In genomic region chr18:4026542-4026941, GRCh38 we compare ENCODE assay signal across 39 cellular contexts.
"Had no signal": no experiment of that assay in that cellular context is flagged by ENCODE, and none has a peak within 500 bp of the region (broad histone marks: within the 10 kb centered on the region; RNA-seq: fewer than 3 reads in every experiment).

No MANE protein-coding gene starts in this region.

- ATAC-seq: activated naive CD4-positive, alpha-beta T cell treated with anti-CD3 and anti-CD28 coated beads, Interleukin-2, amount 50 U/mL, for 72 hours; activated naive CD8-positive, alpha-beta T cell treated with anti-CD3 and anti-CD28 coated beads, Interleukin-2, amount 50 U/mL, for 24 hours; activated T-cell treated with anti-CD3 and anti-CD28 coated beads, Interleukin-2, amount 50 U/mL, for 4 hours; activated T-cell treated with anti-CD3 and anti-CD28 coated beads, Interleukin-2, amount 50 U/mL, for 72 hours; activated T-helper 17 cell treated with anti-CD3 and anti-CD28 coated beads, Interleukin-2, amount 50 U/mL, for 72 hours; body of pancreas had no signal

- H3K27ac ChIP-seq: adrenal gland, ascending aorta, body of pancreas, brain microvascular endothelial cell, breast epithelium, cardiac muscle cell, colonic mucosa had no signal

- H3K27me3 ChIP-seq: adrenal gland, ascending aorta, body of pancreas, brain microvascular endothelial cell, breast epithelium, cardiac muscle cell, colonic mucosa had no signal

- H3K4me3 ChIP-seq: adrenal gland, ascending aorta, body of pancreas, breast epithelium, cardiac muscle cell, colonic mucosa had no signal

- H3K4me1 ChIP-seq: adrenal gland, ascending aorta, body of pancreas, breast epithelium, colonic mucosa had no signal

- FAIRE-seq: astrocyte, bronchial epithelial cell, colon had no signal

- H3K9me3 Mint-ChIP-seq: activated naive CD4-positive, alpha-beta T cell treated with anti-CD3 and anti-CD28 coated beads for 36 hours; activated naive CD8-positive, alpha-beta T cell treated with anti-CD3 and anti-CD28 coated beads for 36 hours; activated naive CD8-positive, alpha-beta T cell treated with anti-CD3 and anti-CD28 coated beads, Interleukin-2, amount 10 ng/mL, durations not matched to agents 7 days and 5 days; activated T-cell treated with anti-CD3 and anti-CD28 coated beads, Interleukin-2, amount 50 U/mL, for 4 hours; activated T-helper 1 cell treated with anti-CD3 and anti-CD28 coated beads, Interleukin-12 subunit alpha, Interleukin-12 subunit beta, Interleukin-2, Interleukin-4 antibody, amounts not matched to agents 30 ng/mL and 10 ng/mL and 1 ng/mL, durations not matched to agents 14 hours and 24 hours and 36 hours; activated T-helper 17 cell treated with anti-CD3 and anti-CD28 coated beads, Interleukin-2, amount 50 U/mL, for 72 hours; activated T-helper 2 cell treated with anti-CD3 and anti-CD28 coated beads, Interferon-gamma antibody, Interleukin-2, Interleukin-4, amounts not matched to agents 10 μg/mL and 5 μg/mL and 100 μg/mL, durations not matched to agents 14 hours and 24 hours and 36 hours; central memory CD8-positive, alpha-beta T cell had no signal

- H3K9me3 ChIP-seq: adrenal gland, ascending aorta, body of pancreas, colonic mucosa had no signal

- H3K36me3 Mint-ChIP-seq: activated naive CD4-positive, alpha-beta T cell treated with anti-CD3 and anti-CD28 coated beads, Interleukin-2, amount 10 ng/mL, durations not matched to agents 7 days and 5 days; activated naive CD4-positive, alpha-beta T cell treated with anti-CD3 and anti-CD28 coated beads, Interleukin-2, amount 50 U/mL, for 24 hours; activated naive CD4-positive, alpha-beta T cell treated with anti-CD3 and anti-CD28 coated beads, Interleukin-2, amount 50 U/mL, for 72 hours; activated naive CD8-positive, alpha-beta T cell; activated naive CD8-positive, alpha-beta T cell treated with anti-CD3 and anti-CD28 coated beads for 36 hours; activated naive CD8-positive, alpha-beta T cell treated with anti-CD3 and anti-CD28 coated beads, Interleukin-2, amount 10 ng/mL, durations not matched to agents 7 days and 5 days had no signal

- DNase-seq: activated effector memory CD4-positive, alpha-beta T cell treated with anti-CD3 and anti-CD28 coated beads, Interleukin-2, amount 50 U/mL, for 16 hours; activated effector memory CD4-positive, alpha-beta T cell treated with Interleukin-2 at 50 U/mL for 16 hours; activated gamma-delta T cell treated with Interleukin-2 at 50 U/mL for 16 hours; activated naive CD4-positive, alpha-beta T cell; activated naive CD4-positive, alpha-beta T cell treated with anti-CD3 and anti-CD28 coated beads for 36 hours; activated naive CD4-positive, alpha-beta T cell treated with anti-CD3 and anti-CD28 coated beads, Interleukin-2, amount 10 ng/mL, durations not matched to agents 7 days and 5 days; activated naive CD4-positive, alpha-beta T cell treated with anti-CD3 and anti-CD28 coated beads, Interleukin-2, amount 50 U/mL, for 16 hours; activated naive CD4-positive, alpha-beta T cell treated with Interleukin-2 at 50 U/mL for 16 hours; activated naive CD8-positive, alpha-beta T cell treated with anti-CD3 and anti-CD28 coated beads for 36 hours; activated naive CD8-positive, alpha-beta T cell treated with anti-CD3 and anti-CD28 coated beads, Interleukin-2, amount 10 ng/mL, durations not matched to agents 7 days and 5 days; activated naive CD8-positive, alpha-beta T cell treated with anti-CD3 and anti-CD28 coated beads, Interleukin-2, amount 50 U/mL, for 24 hours; activated T-cell treated with anti-CD3 and anti-CD28 coated beads, Interleukin-2, amount 50 U/mL, for 4 hours; activated T-cell treated with anti-CD3 and anti-CD28 coated beads, Interleukin-2, amount 50 U/mL, for 48 hours; activated T-cell treated with anti-CD3 and anti-CD28 coated beads, Interleukin-2, amount 50 U/mL, for 72 hours; adrenal gland; amniotic stem cell; amygdala; anterior cingulate cortex; aorta; body of pancreas; brain microvascular endothelial cell; caudate nucleus; central memory CD4-positive, alpha-beta T cell; cerebellar nuclear complex; colonic mucosa had no signal

- H3K27me3 Mint-ChIP-seq: activated naive CD4-positive, alpha-beta T cell treated with anti-CD3 and anti-CD28 coated beads, Interleukin-2, amount 10 ng/mL, durations not matched to agents 7 days and 5 days; central memory CD8-positive, alpha-beta T cell had no signal

- H3K27ac Mint-ChIP-seq: activated naive CD4-positive, alpha-beta T cell treated with anti-CD3 and anti-CD28 coated beads for 36 hours; activated naive CD4-positive, alpha-beta T cell treated with anti-CD3 and anti-CD28 coated beads, Interleukin-2, amount 10 ng/mL, durations not matched to agents 7 days and 5 days; activated naive CD4-positive, alpha-beta T cell treated with anti-CD3 and anti-CD28 coated beads, Interleukin-2, amount 50 U/mL, for 24 hours; activated naive CD4-positive, alpha-beta T cell treated with anti-CD3 and anti-CD28 coated beads, Interleukin-2, amount 50 U/mL, for 72 hours; activated naive CD8-positive, alpha-beta T cell; activated naive CD8-positive, alpha-beta T cell treated with anti-CD3 and anti-CD28 coated beads for 36 hours; activated naive CD8-positive, alpha-beta T cell treated with anti-CD3 and anti-CD28 coated beads, Interleukin-2, amount 10 ng/mL, durations not matched to agents 7 days and 5 days; activated naive CD8-positive, alpha-beta T cell treated with anti-CD3 and anti-CD28 coated beads, Interleukin-2, amount 50 U/mL, for 24 hours; activated T-cell treated with anti-CD3 and anti-CD28 coated beads, Interleukin-2, amount 50 U/mL, for 72 hours; activated T-helper 1 cell treated with anti-CD3 and anti-CD28 coated beads, Interleukin-12 subunit alpha, Interleukin-12 subunit beta, Interleukin-2, Interleukin-4 antibody, amounts not matched to agents 30 ng/mL and 10 ng/mL and 1 ng/mL, durations not matched to agents 14 hours and 24 hours and 36 hours; activated T-helper 17 cell treated with anti-CD3 and anti-CD28 coated beads, Interleukin-2, amount 50 U/mL, for 72 hours; activated T-helper 2 cell treated with anti-CD3 and anti-CD28 coated beads, Interferon-gamma antibody, Interleukin-2, Interleukin-4, amounts not matched to agents 10 μg/mL and 5 μg/mL and 100 μg/mL, durations not matched to agents 14 hours and 24 hours and 36 hours; brain had no signal

- H3K36me3 ChIP-seq: adrenal gland, ascending aorta, brain microvascular endothelial cell, breast epithelium, cardiac muscle cell, colonic mucosa had no signal

- H3K4me3 Mint-ChIP-seq: activated naive CD4-positive, alpha-beta T cell treated with anti-CD3 and anti-CD28 coated beads for 36 hours; activated naive CD4-positive, alpha-beta T cell treated with anti-CD3 and anti-CD28 coated beads, Interleukin-2, amount 10 ng/mL, durations not matched to agents 7 days and 5 days; activated naive CD4-positive, alpha-beta T cell treated with anti-CD3 and anti-CD28 coated beads, Interleukin-2, amount 50 U/mL, for 24 hours; activated naive CD8-positive, alpha-beta T cell; activated naive CD8-positive, alpha-beta T cell treated with anti-CD3 and anti-CD28 coated beads for 36 hours; activated naive CD8-positive, alpha-beta T cell treated with anti-CD3 and anti-CD28 coated beads, Interleukin-2, amount 10 ng/mL, durations not matched to agents 7 days and 5 days; activated naive CD8-positive, alpha-beta T cell treated with anti-CD3 and anti-CD28 coated beads, Interleukin-2, amount 50 U/mL, for 24 hours; activated T-cell treated with anti-CD3 and anti-CD28 coated beads, Interleukin-2, amount 50 U/mL, for 4 hours; activated T-cell treated with anti-CD3 and anti-CD28 coated beads, Interleukin-2, amount 50 U/mL, for 72 hours; activated T-helper 1 cell treated with anti-CD3 and anti-CD28 coated beads, Interleukin-12 subunit alpha, Interleukin-12 subunit beta, Interleukin-2, Interleukin-4 antibody, amounts not matched to agents 30 ng/mL and 10 ng/mL and 1 ng/mL, durations not matched to agents 14 hours and 24 hours and 36 hours; activated T-helper 17 cell treated with anti-CD3 and anti-CD28 coated beads, Interleukin-2, amount 50 U/mL, for 72 hours; brain; central memory CD8-positive, alpha-beta T cell had no signal

- H3K4me1 Mint-ChIP-seq: activated naive CD4-positive, alpha-beta T cell treated with anti-CD3 and anti-CD28 coated beads, Interleukin-2, amount 10 ng/mL, durations not matched to agents 7 days and 5 days; activated naive CD4-positive, alpha-beta T cell treated with anti-CD3 and anti-CD28 coated beads, Interleukin-2, amount 50 U/mL, for 24 hours; activated naive CD8-positive, alpha-beta T cell treated with anti-CD3 and anti-CD28 coated beads for 36 hours; activated naive CD8-positive, alpha-beta T cell treated with anti-CD3 and anti-CD28 coated beads, Interleukin-2, amount 10 ng/mL, durations not matched to agents 7 days and 5 days; activated naive CD8-positive, alpha-beta T cell treated with anti-CD3 and anti-CD28 coated beads, Interleukin-2, amount 50 U/mL, for 24 hours; activated T-helper 17 cell treated with anti-CD3 and anti-CD28 coated beads, Interleukin-2, amount 50 U/mL, for 72 hours; brain; central memory CD8-positive, alpha-beta T cell had no signal
